Comparison of ENCODE assay signal across 24 cellular contexts in the genomic region with DNA sequence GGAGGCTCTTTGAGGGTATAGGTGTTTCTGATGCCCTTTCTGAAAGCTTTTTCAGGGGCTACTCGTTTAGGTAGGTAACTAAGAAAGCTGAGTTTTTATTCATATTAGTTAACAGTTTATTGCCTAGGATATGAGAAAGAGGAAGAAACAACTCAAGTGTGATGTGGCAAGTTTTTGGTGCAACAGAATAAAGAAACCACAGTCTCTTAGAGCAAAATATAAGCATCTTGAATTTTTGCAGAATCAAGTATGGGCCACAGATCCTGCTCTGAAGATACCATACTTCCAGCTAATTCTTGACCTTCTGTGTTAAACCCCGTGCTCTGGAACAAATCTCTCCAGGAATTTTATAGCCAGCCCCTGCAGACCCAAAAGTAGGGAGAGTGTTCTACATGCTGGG.
DNase-seq lines count a peak whose midpoint lies in the region; ATAC-seq, FAIRE-seq and TF ChIP-seq lines count a peak whose summit lies in the region.
"Had no signal": no experiment of that assay in that cellular context is flagged by ENCODE, and none has a peak within 500 bp of the region (broad histone marks: within the 10 kb centered on the region; RNA-seq: fewer than 3 reads in every experiment).

No MANE protein-coding gene starts in this region.

- peak overlapping the region; percentile 76 for H3K27ac ChIP-seq in neutrophil
- H3K27ac ChIP-seq: C4-2B, coronary artery, RWPE1, VCaP had no signal

- H3K9me3 ChIP-seq in neutrophil: no peaks in the 10 kb centered on the region
- H3K9me3 ChIP-seq: heart left ventricle, left ventricle myocardium inferior, MG63, mucosa of descending colon had no signal

- H3K27ac Mint-ChIP-seq in CD14-positive monocyte: peak overlapping the region; percentile 58 to 96 (median 87)
- H3K27ac Mint-ChIP-seq: T-cell had no signal

- peaks cover 0 to 2% of the 10 kb centered on the region in 2 donors for H3K36me3 Mint-ChIP-seq in CD14-positive monocyte
- H3K36me3 Mint-ChIP-seq: T-cell had no signal

- peaks cover 69 to 78% of the 10 kb centered on the region in 2 experiments for H3K4me1 ChIP-seq in neutrophil (ENCODE audit: control insufficient read depth in 1 of 2, insufficient read depth in 1 of 2, low read depth in 1 of 2, low read length in 1 of 2)

- no peak for TF ChIP-seq CTCF in CD14-positive monocyte (IDR thresholded peaks at IDR 0.05)
- TF ChIP-seq CTCF in neutrophil (IDR thresholded peaks at IDR 0.05): no peak
- no peak for TF ChIP-seq CTCF in D721Med (IDR thresholded peaks at IDR 0.05; ENCODE audit: insufficient read depth, missing control alignments)

- peaks cover 75% of the 10 kb centered on the region for H3K4me1 Mint-ChIP-seq in CD14-positive monocyte

- peaks cover 0 to 2% (median 0%) of the 10 kb centered on the region in 7 donors for H3K9me3 Mint-ChIP-seq in CD14-positive monocyte
- H3K9me3 Mint-ChIP-seq: T-cell had no signal

- peak overlapping the region in 1 of 2 donors; percentile 18 for H3K4me3 Mint-ChIP-seq in CD14-positive monocyte
- H3K4me3 Mint-ChIP-seq: T-cell had no signal

- H3K4me3 ChIP-seq in neutrophil (ENCODE audit: low read depth in 1 of 2, low read length in 1 of 2): peak overlapping the region in 1 of 2 experiments; percentile 32
- H3K4me3 ChIP-seq: coronary artery, heart left ventricle, left ventricle myocardium inferior, MG63, mucosa of descending colon, smooth muscle cell had no signal

- H3K27me3 ChIP-seq in neutrophil: no peaks in the 10 kb centered on the region
- H3K27me3 ChIP-seq: heart left ventricle, MG63 had no signal

- ATAC-seq in HG02623 (IDR thresholded peaks at IDR 0.05; ENCODE audit: unreplicated experiment): no peak
- ATAC-seq: heart left ventricle, mucosa of descending colon, T-cell had no signal

- DNase-seq in CD14-positive monocyte (ENCODE audit: low spot score): no peak
- DNase-seq in MV-4-11 (lab: John Stamatoyannopoulos, UW): peak; percentile 85
- peak; percentile 85 for DNase-seq in SKM-1 treated with dmso at 0.1 percent for 144 hours (lab: John Stamatoyannopoulos, UW; ENCODE audit: unreplicated experiment)
- DNase-seq in NK-92 (lab: John Stamatoyannopoulos, UW; ENCODE audit: unreplicated experiment): no peak
- DNase-seq in D721Med (ENCODE audit: insufficient read length, low spot score): no peak
- DNase-seq in NCI-H345 (lab: John Stamatoyannopoulos, UW): no peak
- DNase-seq: activated effector memory CD4-positive, alpha-beta T cell treated with anti-CD3 and anti-CD28 coated beads, Interleukin-2, amount 50 U/mL, for 16 hours; heart left ventricle; left ventricle myocardium inferior; MG63; mucosa of descending colon; NCI-H187; NCI-H774; stimulated activated CD4-positive, alpha-beta T cell treated with anti-CD3 and anti-CD28 coated beads, Interleukin-4, amount 100 ng/mL, for 4 hours; T-cell had no signal

- intact Hi-C loops in CD14-positive monocyte (cut with micrococcal nuclease): no loop called here

- H3K36me3 ChIP-seq in neutrophil: no peaks in the 10 kb centered on the region
- H3K36me3 ChIP-seq: heart left ventricle, left ventricle myocardium inferior, MG63 had no signal

- FAIRE-seq in D721Med (lab: Jason Lieb, UNC): no peak
- FAIRE-seq: endometrium, urothelium cell line had no signal

- H3K27me3 Mint-ChIP-seq in CD14-positive monocyte (ENCODE audit: low read depth in 3 of 3): no peaks in the 10 kb centered on the region

Comparison
In these comparisons a context has a peak if more than half of its experiments do, and no peak if none do; other contexts are left out.
1. DNase-seq: peak in MV-4-11 (single experiment) and SKM-1 treated with dmso at 0.1 percent for 144 hours (single experiment); none in CD14-positive monocyte (single experiment), NK-92 (single experiment), D721Med (single experiment) and NCI-H345 (single experiment).